Comparison of ENCODE assay signal across 17 cellular contexts in genomic region chr12:11785722-11786121, GRCh38.
A peak's percentile ranks its signal among the peaks of the same experiment; 100 is the strongest.
DNase-seq lines count a peak whose midpoint lies in the region; ATAC-seq and TF ChIP-seq lines count a peak whose summit lies in the region.
"Had no signal": no experiment of that assay in that cellular context is flagged by ENCODE, and none has a peak within 500 bp of the region (broad histone marks: within the 10 kb centered on the region; RNA-seq: fewer than 3 reads in every experiment).

No MANE protein-coding gene starts in this region.

- H3K36me3 ChIP-seq in right atrium auricular region = no peaks in the 10 kb centered on the region
- H3K36me3 ChIP-seq: upper lobe of left lung had no signal

- intact Hi-C loops in Right ventricle myocardium superior (cut with DNase I) = no loop called here

- DNase-seq in Right ventricle myocardium superior (no peak), right atrium auricular region (ENCODE audit: low spot score) (no peak), cardiac fibroblast (ENCODE audit: low read depth in 2 of 2) (peak; percentile 22 to 83), iris pigment epithelial cell (ENCODE audit: low read depth) (peak; percentile 77), NCI-H1694 treated with DMSO at 0.1 percent for 48 hours (lab: John Stamatoyannopoulos, UW) (no peak), NCI-H187 treated with DMSO at 0.1 percent for 48 hours (lab: John Stamatoyannopoulos, UW) (no peak), GF-D8 (lab: John Stamatoyannopoulos, UW) (no peak)
- DNase-seq: activated T-cell treated with anti-CD3 and anti-CD28 coated beads, Interleukin-2, amount 50 U/mL, for 1 hour; HCEC 1CT; KBM-7; naive B cell; NCI-H2227 treated with DMSO at 0.1 percent for 48 hours; RPMI8226; upper lobe of left lung had no signal

- ATAC-seq in Right ventricle myocardium superior (ENCODE audit: poor library complexity) (peak; percentile 88), HG02610 (IDR thresholded peaks at IDR 0.05; ENCODE audit: unreplicated experiment) (no peak)

- H3K4me1 ChIP-seq in right atrium auricular region = peaks cover 0 to 26% of the 10 kb centered on the region in 2 donors

- TF ChIP-seq CTCF in right atrium auricular region (IDR thresholded peaks at IDR 0.05) = no peak
- TF ChIP-seq CTCF in cardiac fibroblast (IDR thresholded peaks at IDR 0.05; ENCODE audit: low read depth, low read length) = no peak

- no peaks in the 10 kb centered on the region for H3K27me3 ChIP-seq in right atrium auricular region
- H3K27me3 ChIP-seq: upper lobe of left lung had no signal

- H3K4me3 ChIP-seq in right atrium auricular region (no peak overlapping the region), cardiac fibroblast (replicated peaks in 1 of 2; ENCODE audit: low read depth in 2 of 2, low read length in 2 of 2) (no peak overlapping the region)
- H3K4me3 ChIP-seq: skin epidermis, upper lobe of left lung had no signal

- no peaks in the 10 kb centered on the region for H3K9me3 ChIP-seq in right atrium auricular region
- H3K9me3 ChIP-seq: upper lobe of left lung had no signal

- peak overlapping the region in 1 of 2 donors; percentile 67 for H3K27ac ChIP-seq in right atrium auricular region
- H3K27ac ChIP-seq: skin epidermis, VCaP had no signal

Comparison
In these comparisons a context has a peak if more than half of its experiments do, and no peak if none do; other contexts are left out.
1. DNase-seq: peak in cardiac fibroblast (2 of 2) and iris pigment epithelial cell (single experiment); none in Right ventricle myocardium superior (single experiment), right atrium auricular region (single experiment), NCI-H1694 treated with DMSO at 0.1 percent for 48 hours (single experiment), NCI-H187 treated with DMSO at 0.1 percent for 48 hours (single experiment) and GF-D8 (single experiment).